ENCODE assay signal across 1 cellular context in the genomic region with DNA sequence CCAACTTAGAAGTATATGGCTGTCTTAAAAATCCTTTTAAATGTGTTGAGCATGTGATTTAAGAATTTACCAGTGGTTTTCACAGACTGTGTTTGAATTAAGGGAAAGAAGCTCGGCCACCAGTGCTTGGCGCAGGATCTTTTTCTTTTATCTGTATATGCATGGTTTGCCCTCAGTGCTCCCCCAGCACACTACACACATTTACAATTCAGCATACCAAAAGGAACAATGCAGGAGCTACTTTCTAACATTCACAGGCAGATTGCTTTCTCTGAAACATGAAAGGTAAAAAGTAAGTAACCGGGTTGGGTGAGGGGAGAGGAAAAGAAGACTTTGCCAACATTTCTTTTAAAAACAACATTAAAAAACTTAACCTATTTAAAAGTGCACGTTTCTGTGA.
TF ChIP-seq lines count a peak whose summit lies in the region.

No MANE protein-coding gene starts in this region.

TF ChIP-seq in H1, 55 proteins besides CTCF, POLR2A, EP300 and RAD21:
- TF ChIP-seq HDAC2 (IDR thresholded peaks at IDR 0.05; ENCODE audit: borderline replicate concordance in 1 of 2, low read depth in 2 of 2, low read length in 2 of 2) (peak in 1 of 2 experiments; percentile 85; a peak in 1 of 4 replicates), TEAD4 (IDR thresholded peaks at IDR 0.05; ENCODE audit: low read depth, low read length) (peak; percentile 52), SAP30 (IDR thresholded peaks at IDR 0.05; ENCODE audit: insufficient read depth, insufficient replicate concordance, low read length) (no peak), NANOG (IDR thresholded peaks at IDR 0.05; ENCODE audit: insufficient read depth, low read depth, low read length, poor library complexity, severe bottlenecking) (peak; percentile 92), PHF8 (conservative IDR thresholded peaks at IDR 0.05; ENCODE audit: low read depth, low read length) (no peak), SRF (IDR thresholded peaks at IDR 0.05; ENCODE audit: low read depth, low read length) (no peak), RXRA (IDR thresholded peaks at IDR 0.05; ENCODE audit: insufficient read depth, low read depth, low read length) (no peak), TCF12 (IDR thresholded peaks at IDR 0.05; ENCODE audit: low read depth, low read length) (no peak), GTF2F1 (IDR thresholded peaks at IDR 0.05; ENCODE audit: borderline replicate concordance, low read depth, low read length) (no peak), FOSL1 (IDR thresholded peaks at IDR 0.05; ENCODE audit: insufficient read depth, low read depth, low read length) (no peak), ASH2L (IDR thresholded peaks at IDR 0.05; ENCODE audit: low read length) (peak; percentile 43), CTBP2 (IDR thresholded peaks at IDR 0.05; ENCODE audit: borderline replicate concordance, insufficient read depth, insufficient read length, low read length) (no peak), SP1 (IDR thresholded peaks at IDR 0.05; ENCODE audit: low read depth, low read length) (peak; percentile 81), CBX8 (IDR thresholded peaks at IDR 0.05; ENCODE audit: borderline replicate concordance, low read depth, low read length) (no peak), HDAC6 (IDR thresholded peaks at IDR 0.05; ENCODE audit: low read depth, low read length) (no peak), POU5F1 (IDR thresholded peaks at IDR 0.05; ENCODE audit: low read depth, low read length) (peak; percentile 84), EZH2 (IDR thresholded peaks at IDR 0.05; ENCODE audit: low read depth, low read length, severe bottlenecking) (no peak)
- TF ChIP-seq, protein P1, sequence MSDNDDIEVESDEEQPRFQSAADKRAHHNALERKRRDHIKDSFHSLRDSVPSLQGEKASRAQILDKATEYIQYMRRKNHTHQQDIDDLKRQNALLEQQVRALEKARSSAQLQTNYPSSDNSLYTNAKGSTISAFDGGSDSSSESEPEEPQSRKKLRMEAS (IDR thresholded peaks at IDR 0.05), result no peak
- TF ChIP-seq, protein P2, sequence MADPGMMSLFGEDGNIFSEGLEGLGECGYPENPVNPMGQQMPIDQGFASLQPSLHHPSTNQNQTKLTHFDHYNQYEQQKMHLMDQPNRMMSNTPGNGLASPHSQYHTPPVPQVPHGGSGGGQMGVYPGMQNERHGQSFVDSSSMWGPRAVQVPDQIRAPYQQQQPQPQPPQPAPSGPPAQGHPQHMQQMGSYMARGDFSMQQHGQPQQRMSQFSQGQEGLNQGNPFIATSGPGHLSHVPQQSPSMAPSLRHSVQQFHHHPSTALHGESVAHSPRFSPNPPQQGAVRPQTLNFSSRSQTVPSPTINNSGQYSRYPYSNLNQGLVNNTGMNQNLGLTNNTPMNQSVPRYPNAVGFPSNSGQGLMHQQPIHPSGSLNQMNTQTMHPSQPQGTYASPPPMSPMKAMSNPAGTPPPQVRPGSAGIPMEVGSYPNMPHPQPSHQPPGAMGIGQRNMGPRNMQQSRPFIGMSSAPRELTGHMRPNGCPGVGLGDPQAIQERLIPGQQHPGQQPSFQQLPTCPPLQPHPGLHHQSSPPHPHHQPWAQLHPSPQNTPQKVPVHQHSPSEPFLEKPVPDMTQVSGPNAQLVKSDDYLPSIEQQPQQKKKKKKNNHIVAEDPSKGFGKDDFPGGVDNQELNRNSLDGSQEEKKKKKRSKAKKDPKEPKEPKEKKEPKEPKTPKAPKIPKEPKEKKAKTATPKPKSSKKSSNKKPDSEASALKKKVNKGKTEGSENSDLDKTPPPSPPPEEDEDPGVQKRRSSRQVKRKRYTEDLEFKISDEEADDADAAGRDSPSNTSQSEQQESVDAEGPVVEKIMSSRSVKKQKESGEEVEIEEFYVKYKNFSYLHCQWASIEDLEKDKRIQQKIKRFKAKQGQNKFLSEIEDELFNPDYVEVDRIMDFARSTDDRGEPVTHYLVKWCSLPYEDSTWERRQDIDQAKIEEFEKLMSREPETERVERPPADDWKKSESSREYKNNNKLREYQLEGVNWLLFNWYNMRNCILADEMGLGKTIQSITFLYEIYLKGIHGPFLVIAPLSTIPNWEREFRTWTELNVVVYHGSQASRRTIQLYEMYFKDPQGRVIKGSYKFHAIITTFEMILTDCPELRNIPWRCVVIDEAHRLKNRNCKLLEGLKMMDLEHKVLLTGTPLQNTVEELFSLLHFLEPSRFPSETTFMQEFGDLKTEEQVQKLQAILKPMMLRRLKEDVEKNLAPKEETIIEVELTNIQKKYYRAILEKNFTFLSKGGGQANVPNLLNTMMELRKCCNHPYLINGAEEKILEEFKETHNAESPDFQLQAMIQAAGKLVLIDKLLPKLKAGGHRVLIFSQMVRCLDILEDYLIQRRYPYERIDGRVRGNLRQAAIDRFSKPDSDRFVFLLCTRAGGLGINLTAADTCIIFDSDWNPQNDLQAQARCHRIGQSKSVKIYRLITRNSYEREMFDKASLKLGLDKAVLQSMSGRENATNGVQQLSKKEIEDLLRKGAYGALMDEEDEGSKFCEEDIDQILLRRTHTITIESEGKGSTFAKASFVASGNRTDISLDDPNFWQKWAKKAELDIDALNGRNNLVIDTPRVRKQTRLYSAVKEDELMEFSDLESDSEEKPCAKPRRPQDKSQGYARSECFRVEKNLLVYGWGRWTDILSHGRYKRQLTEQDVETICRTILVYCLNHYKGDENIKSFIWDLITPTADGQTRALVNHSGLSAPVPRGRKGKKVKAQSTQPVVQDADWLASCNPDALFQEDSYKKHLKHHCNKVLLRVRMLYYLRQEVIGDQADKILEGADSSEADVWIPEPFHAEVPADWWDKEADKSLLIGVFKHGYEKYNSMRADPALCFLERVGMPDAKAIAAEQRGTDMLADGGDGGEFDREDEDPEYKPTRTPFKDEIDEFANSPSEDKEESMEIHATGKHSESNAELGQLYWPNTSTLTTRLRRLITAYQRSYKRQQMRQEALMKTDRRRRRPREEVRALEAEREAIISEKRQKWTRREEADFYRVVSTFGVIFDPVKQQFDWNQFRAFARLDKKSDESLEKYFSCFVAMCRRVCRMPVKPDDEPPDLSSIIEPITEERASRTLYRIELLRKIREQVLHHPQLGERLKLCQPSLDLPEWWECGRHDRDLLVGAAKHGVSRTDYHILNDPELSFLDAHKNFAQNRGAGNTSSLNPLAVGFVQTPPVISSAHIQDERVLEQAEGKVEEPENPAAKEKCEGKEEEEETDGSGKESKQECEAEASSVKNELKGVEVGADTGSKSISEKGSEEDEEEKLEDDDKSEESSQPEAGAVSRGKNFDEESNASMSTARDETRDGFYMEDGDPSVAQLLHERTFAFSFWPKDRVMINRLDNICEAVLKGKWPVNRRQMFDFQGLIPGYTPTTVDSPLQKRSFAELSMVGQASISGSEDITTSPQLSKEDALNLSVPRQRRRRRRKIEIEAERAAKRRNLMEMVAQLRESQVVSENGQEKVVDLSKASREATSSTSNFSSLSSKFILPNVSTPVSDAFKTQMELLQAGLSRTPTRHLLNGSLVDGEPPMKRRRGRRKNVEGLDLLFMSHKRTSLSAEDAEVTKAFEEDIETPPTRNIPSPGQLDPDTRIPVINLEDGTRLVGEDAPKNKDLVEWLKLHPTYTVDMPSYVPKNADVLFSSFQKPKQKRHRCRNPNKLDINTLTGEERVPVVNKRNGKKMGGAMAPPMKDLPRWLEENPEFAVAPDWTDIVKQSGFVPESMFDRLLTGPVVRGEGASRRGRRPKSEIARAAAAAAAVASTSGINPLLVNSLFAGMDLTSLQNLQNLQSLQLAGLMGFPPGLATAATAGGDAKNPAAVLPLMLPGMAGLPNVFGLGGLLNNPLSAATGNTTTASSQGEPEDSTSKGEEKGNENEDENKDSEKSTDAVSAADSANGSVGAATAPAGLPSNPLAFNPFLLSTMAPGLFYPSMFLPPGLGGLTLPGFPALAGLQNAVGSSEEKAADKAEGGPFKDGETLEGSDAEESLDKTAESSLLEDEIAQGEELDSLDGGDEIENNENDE (IDR thresholded peaks at IDR 0.05; ENCODE audit: insufficient replicate concordance, low read length), result peak; percentile 89
